19 cellular contexts compared by ENCODE assay signal in the genomic region with DNA sequence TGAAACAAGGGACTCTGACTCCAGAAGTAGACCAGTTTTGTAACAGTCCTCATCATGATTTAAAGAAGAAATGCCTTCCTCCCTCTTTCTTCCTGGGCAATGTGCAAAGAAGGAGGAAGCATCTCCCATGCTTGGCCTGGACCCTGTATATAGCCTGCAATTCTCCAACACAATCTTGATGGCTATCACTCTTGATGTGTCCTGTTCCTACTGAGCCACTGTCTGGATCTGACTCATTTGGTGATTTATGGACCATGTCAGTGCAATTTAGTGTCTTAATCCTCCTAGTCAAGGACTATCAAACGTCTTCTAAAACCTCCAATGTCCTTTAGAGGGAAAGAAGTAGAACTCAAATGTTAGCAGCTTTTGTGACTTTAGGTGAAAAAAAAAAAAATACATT.
"Had no signal": no experiment of that assay in that cellular context is flagged by ENCODE, and none has a peak within 500 bp of the region (broad histone marks: within the 10 kb centered on the region; RNA-seq: fewer than 3 reads in every experiment).

No MANE protein-coding gene starts in this region.

- H3K36me3 ChIP-seq: neutrophil, pancreas, right lobe of liver, stomach, thyroid gland had no signal

- ATAC-seq: natural killer cell treated with Interleukin-12 subunit alpha and Interleukin-12 subunit beta and Interleukin-15 and Interleukin-18, amount 100 ng/mL, for 72 hours; pancreas; right lobe of liver; stimulated activated effector memory CD8-positive, alpha-beta T cell treated with anti-CD3 and anti-CD28 coated beads, Interleukin-12 subunit alpha, Interleukin-12 subunit beta, amount 100 ng/mL, for 72 hours had no signal

- H3K4me3 ChIP-seq: dorsolateral prefrontal cortex, lung, pancreas, right lobe of liver, smooth muscle cell, stomach, thyroid gland had no signal

- H3K4me1 ChIP-seq: pancreas, right lobe of liver, stomach, thyroid gland had no signal

- FAIRE-seq: colon, frontal cortex, pancreas had no signal

- H3K27me3 ChIP-seq: neutrophil, pancreas, right lobe of liver, stomach, thyroid gland had no signal

- DNase-seq: dorsolateral prefrontal cortex; effector CD4-positive, alpha-beta T cell; head of caudate nucleus; naive B cell; pancreas; right lobe of liver; stimulated activated CD4-positive, alpha-beta T cell treated with anti-CD3 and anti-CD28 coated beads, Interleukin-12 subunit alpha, Interleukin-12 subunit beta, amount 100 ng/mL, for 4 hours; stimulated activated CD4-positive, alpha-beta T cell treated with anti-CD3 and anti-CD28 coated beads, Interleukin-2, amount 100 ng/mL, for 24 hours; stimulated activated CD4-positive, alpha-beta T cell treated with anti-CD3 and anti-CD28 coated beads, Interleukin-4, amount 100 ng/mL, for 24 hours; stimulated activated naive CD4-positive, alpha-beta T cell treated with Interleukin-2 at 50 U/mL for 16 hours; stomach; thyroid gland had no signal

- H3K27ac ChIP-seq: dorsolateral prefrontal cortex, neutrophil, pancreas, right lobe of liver, stomach, thyroid gland had no signal

- H3K9me3 ChIP-seq: neutrophil, pancreas, right lobe of liver, stomach, thyroid gland had no signal
